ENCODE assay signal across 1 cellular context in genomic region chr5:57504357-57504756, GRCh38.
A peak's percentile ranks its signal among the peaks of the same experiment; 100 is the strongest.
TF ChIP-seq lines count a peak whose summit lies in the region.

No MANE protein-coding gene starts in this region.

TF ChIP-seq in SK-N-SH, 30 proteins besides CTCF, POLR2A, EP300 and RAD21:
- TF ChIP-seq REST (IDR thresholded peaks at IDR 0.05; ENCODE audit: low read depth, low read length) (no peak), USF1 (IDR thresholded peaks at IDR 0.05; ENCODE audit: borderline replicate concordance, low read depth) (peak; percentile 60; the same call in 1 of the 2 replicates), MAX (IDR thresholded peaks at IDR 0.05; ENCODE audit: low read depth) (no peak)
